12 cellular contexts compared by ENCODE assay signal in the genomic region with DNA sequence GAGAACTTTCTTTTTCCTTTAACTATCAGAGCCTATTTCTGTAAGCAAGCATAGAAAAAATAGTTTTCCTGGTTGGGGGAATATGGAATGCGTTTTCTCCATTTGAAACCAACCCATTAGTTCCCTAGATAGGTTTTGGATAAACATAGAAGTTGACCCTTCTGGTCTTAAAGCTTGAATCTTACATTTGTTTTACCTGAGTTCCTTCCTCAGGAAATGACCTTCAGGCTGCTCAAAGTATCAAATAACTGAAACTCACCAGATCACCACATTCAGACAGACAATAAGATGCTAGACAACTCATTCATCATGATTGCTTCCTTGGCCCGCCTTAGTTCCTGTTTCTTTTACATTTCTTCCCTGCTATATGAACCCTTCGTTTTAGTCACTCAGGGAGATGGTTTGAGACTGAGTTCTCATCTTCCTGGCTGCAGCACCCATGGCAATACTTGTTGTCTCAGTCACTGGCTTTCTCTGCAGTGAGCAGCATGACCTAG. TPM values are rescaled to one million over a fixed set of nuclear protein-coding genes. Genes with fewer than 3 reads are reported as not detected.
DNase-seq lines count a peak whose midpoint lies in the region; FAIRE-seq and TF ChIP-seq lines count a peak whose summit lies in the region.
"Had no signal": no experiment of that assay in that cellular context is flagged by ENCODE, and none has a peak within 500 bp of the region (broad histone marks: within the 10 kb centered on the region; RNA-seq: fewer than 3 reads in every experiment).

No MANE protein-coding gene starts in this region.

- H3K9ac ChIP-seq in endothelial cell of umbilical vein (replicated peaks; ENCODE audit: extremely low read depth, insufficient read depth, low read length) = no peak overlapping the region

- peaks cover 24% of the 10 kb centered on the region for H3K4me1 ChIP-seq in HEK293 (ENCODE audit: control insufficient read depth, insufficient read depth, low read length)
- peaks cover 16% of the 10 kb centered on the region for H3K4me1 ChIP-seq in OCI-LY7 (ENCODE audit: insufficient read depth, low read length, poor library complexity, severe bottlenecking)
- H3K4me1 ChIP-seq in endothelial cell of umbilical vein (ENCODE audit: control insufficient read depth, extremely low read depth, insufficient read depth, low read length) = peaks cover 17% of the 10 kb centered on the region

- H3K4me3 ChIP-seq in HEK293 (ENCODE audit: low read depth, low read length) (no peak overlapping the region), OCI-LY7 (ENCODE audit: low read depth, low read length, poor library complexity, severe bottlenecking) (no peak overlapping the region), endothelial cell of umbilical vein (replicated peaks in 1 of 3; ENCODE audit: insufficient read depth in 1 of 3, low read depth in 1 of 3, low read length in 3 of 3) (no peak overlapping the region), skeletal muscle cell (ENCODE audit: low read depth, low read length) (no peak overlapping the region)

- dilution Hi-C loops in endothelial cell of umbilical vein (cut with MboI; ENCODE audit: extremely low pct_ligation_motif_present, low sequenced_read_pairs) = no loop called here

- BruUV-seq in OCI-LY7 (replicated peaks; lab: Mats Ljungman, UMichigan) (no TSS peak), endothelial cell of umbilical vein (replicated peaks; lab: Mats Ljungman, UMichigan) (no TSS peak)

- intact Hi-C loops in OCI-LY7 (cut with micrococcal nuclease; ENCODE audit: unreplicated experiment) = no loop called here
- intact Hi-C loops in endothelial cell of umbilical vein (cut with micrococcal nuclease) = no loop called here

- TF ChIP-seq POLR2A in endothelial cell of umbilical vein (IDR thresholded peaks at IDR 0.05; ENCODE audit: low read depth, low read length) = no peak

- no peaks in the 10 kb centered on the region for H3K9me1 ChIP-seq in endothelial cell of umbilical vein (replicated peaks; ENCODE audit: control insufficient read depth, extremely low read depth, insufficient read depth, low read length)

- H2AFZ ChIP-seq in OCI-LY7 (ENCODE audit: low read length) (no peak overlapping the region), endothelial cell of umbilical vein (ENCODE audit: low read depth, low read length) (no peak overlapping the region)

- H3K9me3 ChIP-seq in HEK293 (ENCODE audit: control insufficient read depth, insufficient read depth, low read depth, low read length) (no peaks in the 10 kb centered on the region), OCI-LY7 (ENCODE audit: low read length) (no peaks in the 10 kb centered on the region), endothelial cell of umbilical vein (replicated peaks; ENCODE audit: control insufficient read depth, insufficient read depth, low read length) (no peaks in the 10 kb centered on the region)

- no peak for TF ChIP-seq CTCF in HEK293 (tag by site-specific recombination; IDR thresholded peaks at IDR 0.05)
- TF ChIP-seq CTCF in OCI-LY7 (conservative IDR thresholded peaks at IDR 0.05; ENCODE audit: low read length) = no peak
- TF ChIP-seq CTCF in endothelial cell of umbilical vein (IDR thresholded peaks at IDR 0.05; ENCODE audit: extremely low read depth in 1 of 2, insufficient read depth in 1 of 2, low read depth in 1 of 2, low read length in 2 of 2) = no peak

- POLR2A ChIA-PET in HEK293 (lab: Yijun Ruan, JAX) (no interaction called here), OCI-LY7 (lab: Charles Lee) (interaction anchor here (0.7 kb wide), 1 partner anchor 54 kb away, joined by 3 read pairs; no protein-coding TSS in a partner anchor), endothelial cell of umbilical vein (lab: Charles Lee) (no interaction called here)

- H3K9me2 ChIP-seq in OCI-LY7 (ENCODE audit: insufficient read depth, low read length) = no peaks in the 10 kb centered on the region

- FAIRE-seq in endothelial cell of umbilical vein (lab: Jason Lieb, UNC) = peak; percentile 72
- FAIRE-seq: frontal cortex had no signal

- 0 out of 2 replicates have a peak overlapping the region, but pooled peaks have one; percentile 28 for H3K27ac ChIP-seq in HEK293 (ENCODE audit: extremely low read depth, low read depth, low read length)
- no peak overlapping the region for H3K27ac ChIP-seq in OCI-LY7 (ENCODE audit: low read depth, low read length, poor library complexity, severe bottlenecking)
- H3K27ac ChIP-seq in endothelial cell of umbilical vein (ENCODE audit: insufficient read depth, low read depth, low read length) = no peak overlapping the region

- DNase-seq in OCI-LY7 (ENCODE audit: low spot score) (peak; percentile 32), endothelial cell of umbilical vein (ENCODE audit: low read depth, low spot score) (peak; percentile 39), skeletal muscle cell (ENCODE audit: low read depth) (peak; percentile 14), NCI-H187 (lab: John Stamatoyannopoulos, UW) (no peak), DMS 273 (lab: John Stamatoyannopoulos, UW; ENCODE audit: unreplicated experiment) (no peak), NCI-H446 treated with DMSO at 0.1 percent for 48 hours (lab: John Stamatoyannopoulos, UW) (no peak)
- DNase-seq: activated CD8-positive, alpha-beta memory T cell treated with anti-CD3 and anti-CD28 coated beads, Interleukin-2, amount 50 U/mL, for 4 hours; DMS79; NCI-H526 treated with DMSO at 0.1 percent for 48 hours; stimulated activated naive CD4-positive, alpha-beta T cell had no signal

- CTCF ChIA-PET in HEK293 (lab: Yijun Ruan, JAX) (interaction anchor here (1.1 kb wide), 1 partner anchor 62 kb away, joined by 3 read pairs; no protein-coding TSS in a partner anchor), OCI-LY7 (lab: Charles Lee; ENCODE audit: unreplicated experiment) (no interaction called here), endothelial cell of umbilical vein (lab: Charles Lee) (interaction anchor here (0.6 to 1.5 kb wide), 3 partner anchors 12 to 24 kb away, joined by 3 to 5 read pairs (median 4); no protein-coding TSS in a partner anchor)

- H3K4me2 ChIP-seq in OCI-LY7 (ENCODE audit: low read length) (no peak overlapping the region), endothelial cell of umbilical vein (ENCODE audit: insufficient read depth, low read length) (peak overlapping the region; percentile 54)

- H4K20me1 ChIP-seq in OCI-LY7 (ENCODE audit: insufficient read depth, low read length) = no peaks in the 10 kb centered on the region
- peaks cover 2% of the 10 kb centered on the region for H4K20me1 ChIP-seq in endothelial cell of umbilical vein (replicated peaks; ENCODE audit: control insufficient read depth, extremely low read depth, insufficient read depth, low read length)

- no peaks in the 10 kb centered on the region for H3K79me2 ChIP-seq in OCI-LY7 (ENCODE audit: insufficient read depth, low read depth, low read length)
- peaks cover 19% of the 10 kb centered on the region for H3K79me2 ChIP-seq in endothelial cell of umbilical vein (ENCODE audit: control insufficient read depth, insufficient read depth, low read length)

- no peaks in the 10 kb centered on the region for H3K36me3 ChIP-seq in HEK293 (ENCODE audit: control insufficient read depth in 2 of 2, insufficient read depth in 1 of 2, low read length in 2 of 2)
- H3K36me3 ChIP-seq in OCI-LY7 (ENCODE audit: insufficient read depth, low read length) = no peaks in the 10 kb centered on the region
- no peaks in the 10 kb centered on the region for H3K36me3 ChIP-seq in endothelial cell of umbilical vein (ENCODE audit: control insufficient read depth in 2 of 2, extremely low read depth in 1 of 2, insufficient read depth in 2 of 2, low read length in 2 of 2)

- no peaks in the 10 kb centered on the region for H3K27me3 ChIP-seq in endothelial cell of umbilical vein (ENCODE audit: control insufficient read depth in 2 of 2, insufficient read depth in 2 of 2, low read length in 2 of 2)

TF ChIP-seq in HEK293, 187 proteins besides CTCF, POLR2A, EP300 and RAD21 (continues in another document):
- TF ChIP-seq ZNF24 (tag by site-specific recombination; IDR thresholded peaks at IDR 0.05) (no peak), SETDB1 (IDR thresholded peaks at IDR 0.05; ENCODE audit: insufficient read length, low read length) (no peak)
- TF ChIP-seq, protein P1, sequence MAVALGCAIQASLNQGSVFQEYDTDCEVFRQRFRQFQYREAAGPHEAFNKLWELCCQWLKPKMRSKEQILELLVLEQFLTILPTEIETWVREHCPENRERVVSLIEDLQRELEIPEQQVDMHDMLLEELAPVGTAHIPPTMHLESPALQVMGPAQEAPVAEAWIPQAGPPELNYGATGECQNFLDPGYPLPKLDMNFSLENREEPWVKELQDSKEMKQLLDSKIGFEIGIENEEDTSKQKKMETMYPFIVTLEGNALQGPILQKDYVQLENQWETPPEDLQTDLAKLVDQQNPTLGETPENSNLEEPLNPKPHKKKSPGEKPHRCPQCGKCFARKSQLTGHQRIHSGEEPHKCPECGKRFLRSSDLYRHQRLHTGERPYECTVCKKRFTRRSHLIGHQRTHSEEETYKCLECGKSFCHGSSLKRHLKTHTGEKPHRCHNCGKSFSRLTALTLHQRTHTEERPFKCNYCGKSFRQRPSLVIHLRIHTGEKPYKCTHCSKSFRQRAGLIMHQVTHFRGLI (tag by site-specific recombination; IDR thresholded peaks at IDR 0.05) = no peak

TF ChIP-seq in endothelial cell of umbilical vein, 7 proteins besides CTCF, POLR2A, EP300 and RAD21:
- TF ChIP-seq EZH2 (IDR thresholded peaks at IDR 0.05; ENCODE audit: borderline replicate concordance, low read depth, low read length, severe bottlenecking) (no peak), FOS (IDR thresholded peaks at IDR 0.05; ENCODE audit: borderline replicate concordance, insufficient read depth, low read length) (no peak)

RNA-seq across cellular contexts. Expression of a gene that starts 52.2 kb away (rescaled TPM):
- total RNA-seq in OCI-LY7 (2014; rRNA removed; shearing (Covaris generic)) = 5.1 and 8.1 TPM in 2 replicates
- 3.7 and 5.2 TPM in 2 replicates for total RNA-seq in OCI-LY7 (2022)
- total RNA-seq in endothelial cell of umbilical vein = 40.1 and 41.7 TPM in 2 replicates
- 28.5 and 31.0 TPM in 2 replicates for polyA plus RNA-seq in endothelial cell of umbilical vein
- polyA plus RNA-seq in endothelial cell of umbilical vein (2011; cell fraction: cytosol; rRNA removed) = 12.6 and 12.8 TPM in 2 replicates
- 43.6 and 53.4 TPM in 2 replicates for polyA plus RNA-seq in endothelial cell of umbilical vein (2011; cell fraction: nucleus; rRNA removed)
- polyA plus RNA-seq in endothelial cell of umbilical vein (2012) = 16.6 and 17.8 TPM in 2 replicates
- polyA minus RNA-seq in endothelial cell of umbilical vein = 193 and 205 TPM in 2 replicates
- polyA minus RNA-seq in endothelial cell of umbilical vein (2011; cell fraction: cytosol; rRNA and poly(A)+ RNA removed) = 27.8 TPM
- polyA minus RNA-seq in endothelial cell of umbilical vein (2011; cell fraction: nucleus; rRNA and poly(A)+ RNA removed) = 81.5 and 90.1 TPM in 2 replicates

Comparison
In these comparisons a context has a peak if more than half of its experiments do, and no peak if none do; other contexts are left out.
1. DNase-seq: peak in OCI-LY7 (single experiment), endothelial cell of umbilical vein (single experiment) and skeletal muscle cell (single experiment); none in NCI-H187 (0 of 2), DMS 273 (single experiment) and NCI-H446 treated with DMSO at 0.1 percent for 48 hours (single experiment).